Comparison of ENCODE assay signal across 8 cellular contexts in genomic region chr2:98445167-98445522, GRCh38. TPM values are rescaled to one million over a fixed set of nuclear protein-coding genes. Genes with fewer than 3 reads are reported as not detected.
DNase-seq lines count a peak whose midpoint lies in the region; TF ChIP-seq lines count a peak whose summit lies in the region.

No MANE protein-coding gene starts in this region.

- H2AFZ ChIP-seq in OCI-LY7 (ENCODE audit: low read length): peak overlapping the region; percentile 27; the same call in 1 of the 2 replicates

- H4K20me1 ChIP-seq in OCI-LY7 (ENCODE audit: insufficient read depth, low read length): peaks cover 9% of the 10 kb centered on the region; the same call in 1 of the 2 replicates

- peak overlapping the region; percentile 71 to 77 for H3K9ac ChIP-seq in mucosa of rectum (ENCODE audit: low read depth in 1 of 2, low read length in 2 of 2)

- no peaks in the 10 kb centered on the region for H3K36me3 ChIP-seq in OCI-LY7 (ENCODE audit: insufficient read depth, low read length)
- no peaks in the 10 kb centered on the region for H3K36me3 ChIP-seq in mucosa of rectum (ENCODE audit: control insufficient read depth in 2 of 2, insufficient read depth in 2 of 2, low read length in 2 of 2)

- H3K4me3 ChIP-seq in OCI-LY7 (ENCODE audit: low read depth, low read length, poor library complexity, severe bottlenecking) (peak overlapping the region; percentile 87), mucosa of rectum (ENCODE audit: low read length in 2 of 2) (peak overlapping the region; percentile 82 to 91)

- H3K4me2 ChIP-seq in OCI-LY7 (ENCODE audit: low read length): peak overlapping the region; percentile 97

- POLR2A ChIA-PET in HEK293T (lab: Yijun Ruan, JAX) (interaction anchor here (0.7 to 1.4 kb wide), 6 partner anchors 10 to 268 kb away, joined by 3 to 6 read pairs (median 4); no protein-coding TSS in a partner anchor), OCI-LY7 (lab: Charles Lee) (no interaction called here)

- H3K27ac ChIP-seq in OCI-LY7 (ENCODE audit: low read depth, low read length, poor library complexity, severe bottlenecking): no peak overlapping the region
- H3K27ac ChIP-seq in mucosa of rectum (ENCODE audit: low read depth in 2 of 2, low read length in 2 of 2): peak overlapping the region; percentile 8 to 70

- DNase-seq in NCI-H82 (lab: John Stamatoyannopoulos, UW): peak; percentile 48
- no peak for DNase-seq in NCI-H82 treated with DMSO at 0.1 percent for 48 hours (lab: John Stamatoyannopoulos, UW; ENCODE audit: unreplicated experiment)
- peak; percentile 37 for DNase-seq in HEK293T (ENCODE audit: extremely low spot score)
- DNase-seq in OCI-LY7 (ENCODE audit: low spot score): peak; percentile 50
- peak; percentile 47 for DNase-seq in dermis blood vessel endothelial cell
- no peak for DNase-seq in NCI-H2029 treated with DMSO at 0.1 percent for 48 hours (lab: John Stamatoyannopoulos, UW)
- DNase-seq in activated CD4-positive, CD25-positive, alpha-beta regulatory T cell (lab: John Stamatoyannopoulos, UW): no peak

- TF ChIP-seq CTCF in OCI-LY7 (conservative IDR thresholded peaks at IDR 0.05; ENCODE audit: low read length): no peak

- no peaks in the 10 kb centered on the region for H3K27me3 ChIP-seq in mucosa of rectum (ENCODE audit: control insufficient read depth in 2 of 2, insufficient read depth in 2 of 2, low read length in 2 of 2)

- no TSS peak for BruUV-seq in OCI-LY7 (replicated peaks; lab: Mats Ljungman, UMichigan)

- H3K4me1 ChIP-seq in OCI-LY7 (ENCODE audit: insufficient read depth, low read length, poor library complexity, severe bottlenecking): peaks cover 22% of the 10 kb centered on the region
- peaks cover 9 to 16% of the 10 kb centered on the region in 2 donors for H3K4me1 ChIP-seq in mucosa of rectum (ENCODE audit: control insufficient read depth in 2 of 2, insufficient read depth in 2 of 2, low read length in 2 of 2)

- intact Hi-C loops in OCI-LY7 (cut with micrococcal nuclease; ENCODE audit: unreplicated experiment): loop anchor here (10.0 kb wide), 1 partner anchor 160 kb away; the partner anchor contains the start of genes COA5 and UNC50

- peaks cover 25% of the 10 kb centered on the region; the same call in 1 of the 2 replicates for H3K79me2 ChIP-seq in OCI-LY7 (ENCODE audit: insufficient read depth, low read depth, low read length)

- H3K9me3 ChIP-seq in OCI-LY7 (ENCODE audit: low read length) (no peaks in the 10 kb centered on the region), mucosa of rectum (ENCODE audit: control insufficient read depth in 2 of 2, low read length in 2 of 2) (no peaks in the 10 kb centered on the region)

- H3K9me2 ChIP-seq in OCI-LY7 (ENCODE audit: insufficient read depth, low read length): no peaks in the 10 kb centered on the region

- CTCF ChIA-PET in HEK293T (lab: Yijun Ruan, JAX) (no interaction called here), OCI-LY7 (lab: Charles Lee; ENCODE audit: unreplicated experiment) (no interaction called here)

TF ChIP-seq in HEK293T, 16 proteins besides CTCF, POLR2A, EP300 and RAD21:
- TF ChIP-seq LEF1 (IDR thresholded peaks at IDR 0.05; ENCODE audit: borderline replicate concordance): no peak
- TF ChIP-seq ELF4 (IDR thresholded peaks at IDR 0.05): no peak
- TF ChIP-seq L3MBTL2 (conservative IDR thresholded peaks at IDR 0.05): no peak
- no peak for TF ChIP-seq CTBP1 (IDR thresholded peaks at IDR 0.05; ENCODE audit: borderline replicate concordance)
- no peak for TF ChIP-seq ARNT (IDR thresholded peaks at IDR 0.05)
- no peak for TF ChIP-seq NFRKB (IDR thresholded peaks at IDR 0.05)
- TF ChIP-seq PKNOX1 (IDR thresholded peaks at IDR 0.05): no peak
- no peak for TF ChIP-seq FOXA1 (IDR thresholded peaks at IDR 0.05)

RNA-seq across cellular contexts. Expression of gene INPP4A, which starts 0.5 kb away (rescaled TPM):
- total RNA-seq in OCI-LY7 (2014; rRNA removed; shearing (Covaris generic)): 14.3 and 28.5 TPM in 2 replicates
- 27.5 and 28.6 TPM in 2 replicates for total RNA-seq in OCI-LY7 (2022)
- 41.9 and 55.7 TPM in 2 replicates for total RNA-seq in dermis blood vessel endothelial cell

Comparison
In these comparisons a context has a peak if more than half of its experiments do, and no peak if none do; other contexts are left out.
1. DNase-seq: peak in NCI-H82 (single experiment), HEK293T (single experiment), OCI-LY7 (single experiment) and dermis blood vessel endothelial cell (single experiment); none in NCI-H82 treated with DMSO at 0.1 percent for 48 hours (single experiment), NCI-H2029 treated with DMSO at 0.1 percent for 48 hours (single experiment) and activated CD4-positive, CD25-positive, alpha-beta regulatory T cell (0 of 4).